In genomic region chr15:62066663-62067447, GRCh38 we compare ENCODE assay signal across 8 cellular contexts. TPM values are rescaled to one million over a fixed set of nuclear protein-coding genes. Genes with fewer than 3 reads are reported as not detected.
DNase-seq lines count a peak whose midpoint lies in the region; ATAC-seq, FAIRE-seq and TF ChIP-seq lines count a peak whose summit lies in the region.

A gene with protein sequence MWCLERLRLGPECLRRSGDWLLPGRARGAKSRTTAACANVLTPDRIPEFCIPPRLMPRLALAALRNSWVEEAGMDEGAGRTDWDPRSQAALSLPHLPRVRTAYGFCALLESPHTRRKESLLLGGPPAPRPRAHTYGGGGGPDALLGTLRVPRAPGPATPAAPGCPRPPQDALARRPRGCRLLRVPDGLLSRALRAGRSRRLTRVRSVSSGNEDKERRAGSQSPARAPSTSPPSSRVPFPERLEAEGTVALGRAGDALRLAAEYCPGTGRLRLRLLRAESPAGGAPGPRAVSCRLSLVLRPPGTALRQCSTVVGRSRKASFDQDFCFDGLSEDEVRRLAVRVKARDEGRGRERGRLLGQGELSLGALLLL (plus strand): TSS chr15:62066977. CDS start chr15:62067614, 637 bp downstream.

- peaks cover 26% of the 10 kb centered on the region for H3K4me1 ChIP-seq in A549
- peaks cover 27% of the 10 kb centered on the region for H3K4me1 ChIP-seq in endocrine pancreas (ENCODE audit: control insufficient read depth, insufficient read depth, low read length)

- H3K27ac ChIP-seq in A549 = peak within 1 kb of the TSS; percentile 70 to 80; a peak in 5 of 6 replicates

- no peak for TF ChIP-seq RAD21 in A549 (conservative IDR thresholded peaks at IDR 0.05 in 1 of 2, IDR thresholded peaks at IDR 0.05 in 1 of 2)

- no peak for FAIRE-seq in A549 (lab: Jason Lieb, UNC)

- peak within 1 kb of the TSS; percentile 78 for H3K9ac ChIP-seq in endocrine pancreas (ENCODE audit: control insufficient read depth, insufficient read depth, low read length)

- H3K4me2 ChIP-seq in A549 = peak within 1 kb of the TSS; percentile 71

- no peaks in the 10 kb centered on the region for H3K27me3 ChIP-seq in endocrine pancreas (ENCODE audit: control insufficient read depth, insufficient read depth, low read length)

- H3K36me3 ChIP-seq in endocrine pancreas (ENCODE audit: control insufficient read depth, insufficient read depth, low read length) = no peaks in the 10 kb centered on the region

- H3K4me3 ChIP-seq in A549 (peak within 1 kb of the TSS; percentile 58), endocrine pancreas (ENCODE audit: control insufficient read depth, insufficient read depth, low read length) (peak within 1 kb of the TSS; percentile 95)

- no peak for TF ChIP-seq EP300 in A549 (IDR thresholded peaks at IDR 0.05)

- H3K9me3 ChIP-seq in A549 = no peaks in the 10 kb centered on the region
- no peaks in the 10 kb centered on the region for H3K9me3 ChIP-seq in endocrine pancreas (ENCODE audit: control insufficient read depth, low read length)

- DNase-seq in A549 (ENCODE audit: low read depth in 1 of 2, low spot score in 1 of 2) (peak; percentile 27 to 72), NCI-H226 (peak; percentile 39), mesothelial cell of epicardium (ENCODE audit: low spot score in 2 of 2, unreplicated experiment in 2 of 2) (peak; percentile 40 to 75)
- DNase-seq in activated CD8-positive, alpha-beta memory T cell treated with anti-CD3 and anti-CD28 coated beads for 48 hours (ENCODE audit: low read depth in 2 of 3, low spot score in 2 of 3) = peak; percentile 13 to 37 (median 28)
- DNase-seq in stimulated activated CD8-positive, alpha-beta memory T cell treated with anti-CD3 and anti-CD28 coated beads, Interleukin-15, amount 100 ng/mL, for 24 hours (ENCODE audit: low read depth) = peak; percentile 13

- POLR2A ChIA-PET in A549 (lab: Yijun Ruan, JAX) = no interaction called here

- WGBS in A549 (ENCODE audit: missing lambda C conversion rate) = 47% methylated on average over 30 of the region's 33 CpGs

- H3K4me1 Mint-ChIP-seq in mesothelial cell of epicardium = peaks cover 21% of the 10 kb centered on the region

- H3K9me3 Mint-ChIP-seq in mesothelial cell of epicardium = no peaks in the 10 kb centered on the region

- CTCF ChIA-PET in A549 (lab: Yijun Ruan, JAX) = interaction anchor here (0.7 to 9.7 kb wide), 14 partner anchors 6 to 240 kb away, joined by 3 to 86 read pairs (median 3); no protein-coding TSS in a partner anchor

- H3K27ac Mint-ChIP-seq in mesothelial cell of epicardium = no peak within 1 kb of the TSS

- no peak for TF ChIP-seq CTCF in A549 (IDR thresholded peaks at IDR 0.05)
- TF ChIP-seq CTCF in mesothelial cell of epicardium (IDR thresholded peaks at IDR 0.05; ENCODE audit: unreplicated experiment) = no peak

- peak within 1 kb of the TSS; percentile 53 for H3K4me3 Mint-ChIP-seq in mesothelial cell of epicardium

- H3K36me3 Mint-ChIP-seq in mesothelial cell of epicardium = no peaks in the 10 kb centered on the region

- H3K27me3 Mint-ChIP-seq in mesothelial cell of epicardium (ENCODE audit: low read depth) = peaks cover 76% of the 10 kb centered on the region

- ATAC-seq in A549 (peak; percentile 57 to 69), GM21360 (IDR thresholded peaks at IDR 0.05; ENCODE audit: unreplicated experiment) (peak; percentile 45), GM18870 (IDR thresholded peaks at IDR 0.05; ENCODE audit: unreplicated experiment) (no peak)

- TF ChIP-seq POLR2A in A549 (IDR thresholded peaks at IDR 0.05; ENCODE audit: low read length) = no peak

TF ChIP-seq in A549, 52 proteins besides CTCF, POLR2A, EP300 and RAD21:
- TF ChIP-seq, protein P1, sequence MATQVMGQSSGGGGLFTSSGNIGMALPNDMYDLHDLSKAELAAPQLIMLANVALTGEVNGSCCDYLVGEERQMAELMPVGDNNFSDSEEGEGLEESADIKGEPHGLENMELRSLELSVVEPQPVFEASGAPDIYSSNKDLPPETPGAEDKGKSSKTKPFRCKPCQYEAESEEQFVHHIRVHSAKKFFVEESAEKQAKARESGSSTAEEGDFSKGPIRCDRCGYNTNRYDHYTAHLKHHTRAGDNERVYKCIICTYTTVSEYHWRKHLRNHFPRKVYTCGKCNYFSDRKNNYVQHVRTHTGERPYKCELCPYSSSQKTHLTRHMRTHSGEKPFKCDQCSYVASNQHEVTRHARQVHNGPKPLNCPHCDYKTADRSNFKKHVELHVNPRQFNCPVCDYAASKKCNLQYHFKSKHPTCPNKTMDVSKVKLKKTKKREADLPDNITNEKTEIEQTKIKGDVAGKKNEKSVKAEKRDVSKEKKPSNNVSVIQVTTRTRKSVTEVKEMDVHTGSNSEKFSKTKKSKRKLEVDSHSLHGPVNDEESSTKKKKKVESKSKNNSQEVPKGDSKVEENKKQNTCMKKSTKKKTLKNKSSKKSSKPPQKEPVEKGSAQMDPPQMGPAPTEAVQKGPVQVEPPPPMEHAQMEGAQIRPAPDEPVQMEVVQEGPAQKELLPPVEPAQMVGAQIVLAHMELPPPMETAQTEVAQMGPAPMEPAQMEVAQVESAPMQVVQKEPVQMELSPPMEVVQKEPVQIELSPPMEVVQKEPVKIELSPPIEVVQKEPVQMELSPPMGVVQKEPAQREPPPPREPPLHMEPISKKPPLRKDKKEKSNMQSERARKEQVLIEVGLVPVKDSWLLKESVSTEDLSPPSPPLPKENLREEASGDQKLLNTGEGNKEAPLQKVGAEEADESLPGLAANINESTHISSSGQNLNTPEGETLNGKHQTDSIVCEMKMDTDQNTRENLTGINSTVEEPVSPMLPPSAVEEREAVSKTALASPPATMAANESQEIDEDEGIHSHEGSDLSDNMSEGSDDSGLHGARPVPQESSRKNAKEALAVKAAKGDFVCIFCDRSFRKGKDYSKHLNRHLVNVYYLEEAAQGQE (IDR thresholded peaks at IDR 0.05) = peak; percentile 68
- TF ChIP-seq JUNB (IDR thresholded peaks at IDR 0.05) (no peak), ZFP36 (IDR thresholded peaks at IDR 0.05; ENCODE audit: borderline replicate concordance, partially characterized antibody) (no peak)
- TF ChIP-seq, protein P2, sequence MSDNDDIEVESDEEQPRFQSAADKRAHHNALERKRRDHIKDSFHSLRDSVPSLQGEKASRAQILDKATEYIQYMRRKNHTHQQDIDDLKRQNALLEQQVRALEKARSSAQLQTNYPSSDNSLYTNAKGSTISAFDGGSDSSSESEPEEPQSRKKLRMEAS (IDR thresholded peaks at IDR 0.05) = 0 out of 2 replicates have a peak, but pooled peaks have one; percentile 45

RNA-seq across cellular contexts. Expression of the gene that starts here (rescaled TPM):
- polyA plus RNA-seq in A549 (2011; rRNA removed) (0.04 TPM in 1 of 2 replicates, not detected in the other), A549 (2017; fragmentation: RNase III; extraction: RNeasy Plus Mini Kit Qiagen cat#74134 plus additional on column Dnase treatment) (0.10 to 0.32 TPM (median 0.21 TPM) in 3 replicates)
- 0.03 TPM in 2 replicates for polyA plus RNA-seq in A549 (2012; cell fraction: cytosol; rRNA removed)
- polyA plus RNA-seq in A549 (2012; cell fraction: nucleus; rRNA removed) = 0.05 and 0.09 TPM in 2 replicates
- polyA minus RNA-seq in A549 (2011; rRNA and poly(A)+ RNA removed) = not detected in 2 replicates
- not detected in 3 replicates for total RNA-seq in mesothelial cell of epicardium

Comparison
In these comparisons a context has a peak if more than half of its experiments do, and no peak if none do; other contexts are left out.
1. Peak in DNase-seq, ATAC-seq, H3K4me3 ChIP-seq, H3K27ac ChIP-seq and H3K4me2 ChIP-seq in A549; RNA of the gene not detected or under 1 TPM.
2. Peak in DNase-seq in mesothelial cell of epicardium; RNA of the gene not detected or under 1 TPM.